ENCODE assay signal across 26 cellular contexts in genomic region chr2:17615152-17615551, GRCh38.
"Had no signal": no experiment of that assay in that cellular context is flagged by ENCODE, and none has a peak within 500 bp of the region (broad histone marks: within the 10 kb centered on the region; RNA-seq: fewer than 3 reads in every experiment).

No MANE protein-coding gene starts in this region.

- H3K4me3 Mint-ChIP-seq: activated B cell treated with CpG ODN at 0.5 μM for 24 hours; activated CD4-positive, alpha-beta T cell treated with anti-CD3 and anti-CD28 coated beads for 36 hours; activated naive CD8-positive, alpha-beta T cell; activated T-cell treated with anti-CD3 and anti-CD28 coated beads, Interleukin-2, amount 50 U/mL, for 24 hours; activated T-helper 17 cell treated with anti-CD3 and anti-CD28 coated beads, Interleukin-2, amount 50 U/mL, for 72 hours; mesothelial cell of epicardium; naive thymus-derived CD8-positive, alpha-beta T cell; neural progenitor cell; type B pancreatic cell had no signal

- H3K36me3 ChIP-seq: esophagus squamous epithelium, heart right ventricle, left lung, neural progenitor cell, sigmoid colon, spleen, thoracic aorta, vagina had no signal

- H3K27ac Mint-ChIP-seq: activated B cell treated with CpG ODN at 0.5 μM for 24 hours; activated CD4-positive, alpha-beta T cell treated with anti-CD3 and anti-CD28 coated beads for 36 hours; activated naive CD8-positive, alpha-beta T cell; activated T-cell treated with anti-CD3 and anti-CD28 coated beads, Interleukin-2, amount 50 U/mL, for 24 hours; activated T-helper 17 cell treated with anti-CD3 and anti-CD28 coated beads, Interleukin-2, amount 50 U/mL, for 72 hours; mesothelial cell of epicardium; naive thymus-derived CD8-positive, alpha-beta T cell; type B pancreatic cell had no signal

- H3K27ac ChIP-seq: coronary artery, heart right ventricle, left lung, neural progenitor cell, sigmoid colon, spleen, thoracic aorta, vagina had no signal

- H2AFZ ChIP-seq: neural progenitor cell had no signal

- H3K9me3 Mint-ChIP-seq: activated B cell treated with CpG ODN at 0.5 μM for 24 hours; activated T-cell treated with anti-CD3 and anti-CD28 coated beads, Interleukin-2, amount 50 U/mL, for 24 hours; activated T-helper 17 cell treated with anti-CD3 and anti-CD28 coated beads, Interleukin-2, amount 50 U/mL, for 72 hours; mesothelial cell of epicardium; naive thymus-derived CD8-positive, alpha-beta T cell; neural progenitor cell; type B pancreatic cell had no signal

- H3K27me3 Mint-ChIP-seq: type B pancreatic cell had no signal

- H3K27me3 ChIP-seq: esophagus squamous epithelium, heart right ventricle, left lung, neural progenitor cell, sigmoid colon, vagina had no signal

- H3K4me2 ChIP-seq: neural progenitor cell had no signal

- FAIRE-seq: bronchial epithelial cell, kidney had no signal

- H3K4me1 ChIP-seq: left lung, neural progenitor cell, spleen had no signal

- H3K9ac ChIP-seq: neural progenitor cell had no signal

- H3K4me1 Mint-ChIP-seq: activated B cell treated with CpG ODN at 0.5 μM for 24 hours; activated CD4-positive, alpha-beta T cell treated with anti-CD3 and anti-CD28 coated beads for 36 hours; activated T-helper 17 cell treated with anti-CD3 and anti-CD28 coated beads, Interleukin-2, amount 50 U/mL, for 72 hours; naive thymus-derived CD8-positive, alpha-beta T cell had no signal

- ATAC-seq: activated CD4-positive, alpha-beta T cell treated with anti-CD3 and anti-CD28 coated beads for 36 hours; heart right ventricle; naive thymus-derived CD8-positive, alpha-beta T cell had no signal

- H3K9me3 ChIP-seq: esophagus squamous epithelium, heart right ventricle, left lung, sigmoid colon, spleen, thoracic aorta, vagina had no signal

- DNase-seq: activated B cell treated with CpG ODN at 0.5 μM for 24 hours; activated CD4-positive, alpha-beta T cell treated with anti-CD3 and anti-CD28 coated beads for 36 hours; activated CD4-positive, alpha-beta T cell treated with anti-CD3 and anti-CD28 coated beads, Interleukin-2, amount 50 U/mL, for 4 hours; activated CD8-positive, alpha-beta memory T cell treated with anti-CD3 and anti-CD28 coated beads for 24 hours; activated CD8-positive, alpha-beta memory T cell treated with anti-CD3 and anti-CD28 coated beads, Interleukin-2, amount 50 U/mL, for 4 hours; activated T-cell treated with anti-CD3 and anti-CD28 coated beads, Interleukin-2, amount 50 U/mL, for 24 hours; esophagus squamous epithelium; heart right ventricle; kidney; left lung; naive thymus-derived CD8-positive, alpha-beta T cell; sigmoid colon; spleen; stimulated activated CD4-positive, alpha-beta T cell treated with anti-CD3 and anti-CD28 coated beads, Interleukin-4, amount 100 ng/mL, for 1 hour; stimulated activated naive CD4-positive, alpha-beta T cell treated with Interleukin-2 at 50 U/mL for 16 hours; T1000 had no signal

- H3K36me3 Mint-ChIP-seq: activated naive CD8-positive, alpha-beta T cell; mesothelial cell of epicardium; naive thymus-derived CD8-positive, alpha-beta T cell; neural progenitor cell; type B pancreatic cell had no signal

- H3K4me3 ChIP-seq: coronary artery, esophagus squamous epithelium, heart right ventricle, left lung, lung, neural progenitor cell, sigmoid colon, spleen, thoracic aorta, vagina had no signal
